Comparison of ENCODE assay signal across 25 cellular contexts in the genomic region with DNA sequence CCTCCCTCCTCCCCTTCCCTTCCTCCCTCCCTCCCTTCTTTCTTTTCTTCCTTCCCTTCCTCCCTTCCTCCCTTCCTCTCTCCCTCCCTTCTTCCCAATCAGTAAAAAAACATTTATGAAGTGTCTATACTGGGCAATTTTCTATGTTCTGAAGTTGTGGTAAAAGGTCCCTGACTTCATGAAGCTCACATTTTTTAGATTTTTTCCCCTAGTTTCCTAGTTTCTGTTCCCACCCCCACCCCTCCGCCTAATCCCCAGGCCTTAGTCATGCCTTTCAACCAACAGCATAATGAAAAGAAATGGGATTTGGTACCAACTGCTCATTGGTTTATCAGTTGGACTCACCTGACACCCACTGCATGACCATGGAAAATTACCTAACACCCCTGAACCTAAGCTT.
"Had no signal": no experiment of that assay in that cellular context is flagged by ENCODE, and none has a peak within 500 bp of the region (broad histone marks: within the 10 kb centered on the region; RNA-seq: fewer than 3 reads in every experiment).

No MANE protein-coding gene starts in this region.

- H3K27me3 ChIP-seq: hepatocyte, pancreas, right atrium auricular region, spleen, testis, transverse colon had no signal

- H3K27ac Mint-ChIP-seq: activated B cell treated with CpG ODN at 0.5 μM for 24 hours; activated CD8-positive, alpha-beta T cell treated with anti-CD3 and anti-CD28 coated beads for 36 hours; activated naive CD4-positive, alpha-beta T cell treated with anti-CD3 and anti-CD28 coated beads, Interleukin-2, amount 50 U/mL, for 24 hours; activated T-helper 2 cell treated with anti-CD3 and anti-CD28 coated beads, Interferon-gamma antibody, Interleukin-2, Interleukin-4, amounts not matched to agents 10 μg/mL and 5 μg/mL and 100 μg/mL, durations not matched to agents 14 hours and 24 hours and 36 hours; memory B cell; naive thymus-derived CD8-positive, alpha-beta T cell; T-cell; T-helper 2 cell treated with Interferon-gamma antibody and Interleukin-4, amounts not matched to agents 5 μg/mL and 100 μg/mL, for 36 hours had no signal

- H3K36me3 Mint-ChIP-seq: activated naive CD4-positive, alpha-beta T cell treated with anti-CD3 and anti-CD28 coated beads, Interleukin-2, amount 50 U/mL, for 24 hours; memory B cell; naive thymus-derived CD8-positive, alpha-beta T cell; T-cell had no signal

- H3K4me3 ChIP-seq: hepatocyte, pancreas, psoas muscle, right atrium auricular region, spleen, testis, transverse colon had no signal

- H3K4me1 ChIP-seq: pancreas, psoas muscle, right atrium auricular region, spleen, testis, transverse colon had no signal

- H3K9me3 ChIP-seq: pancreas, right atrium auricular region, testis, transverse colon had no signal

- DNase-seq: activated B cell treated with CpG ODN at 0.5 μM for 24 hours; activated CD4-positive, alpha-beta T cell treated with anti-CD3 and anti-CD28 coated beads, Interleukin-2, amount 50 U/mL, for 1 hour; activated CD8-positive, alpha-beta T cell treated with anti-CD3 and anti-CD28 coated beads for 36 hours; activated T-cell treated with anti-CD3 and anti-CD28 coated beads, Interleukin-2, amount 50 U/mL, for 4 hours; dermis blood vessel endothelial cell; effector CD4-positive, alpha-beta T cell; glutamatergic neuron; kidney; naive thymus-derived CD8-positive, alpha-beta T cell; nucleus accumbens; pancreas; psoas muscle; spleen; stimulated activated naive CD4-positive, alpha-beta T cell treated with Interleukin-2 at 50 U/mL for 16 hours; T-cell; testis; transverse colon had no signal

- H3K9me3 Mint-ChIP-seq: activated B cell treated with CpG ODN at 0.5 μM for 24 hours; activated naive CD4-positive, alpha-beta T cell treated with anti-CD3 and anti-CD28 coated beads, Interleukin-2, amount 50 U/mL, for 24 hours; neural crest cell had no signal

- H3K27ac ChIP-seq: hepatocyte, pancreas, psoas muscle, right atrium auricular region, spleen, testis, transverse colon had no signal

- H3K79me2 ChIP-seq: hepatocyte had no signal

- H3K4me2 ChIP-seq: hepatocyte had no signal

- H3K27me3 Mint-ChIP-seq: activated B cell treated with CpG ODN at 0.5 μM for 24 hours; activated CD8-positive, alpha-beta T cell treated with anti-CD3 and anti-CD28 coated beads for 36 hours; activated naive CD4-positive, alpha-beta T cell treated with anti-CD3 and anti-CD28 coated beads, Interleukin-2, amount 50 U/mL, for 24 hours; central memory CD8-positive, alpha-beta T cell; memory B cell; naive thymus-derived CD8-positive, alpha-beta T cell; T-cell had no signal

- H3K36me3 ChIP-seq: pancreas, right atrium auricular region, spleen, transverse colon had no signal

- H3K4me1 Mint-ChIP-seq: activated B cell treated with CpG ODN at 0.5 μM for 24 hours; activated naive CD4-positive, alpha-beta T cell treated with anti-CD3 and anti-CD28 coated beads, Interleukin-2, amount 50 U/mL, for 24 hours; central memory CD8-positive, alpha-beta T cell; memory B cell; naive thymus-derived CD8-positive, alpha-beta T cell; neural crest cell; T-cell had no signal

- H2AFZ ChIP-seq: hepatocyte had no signal

- H3K4me3 Mint-ChIP-seq: activated B cell treated with CpG ODN at 0.5 μM for 24 hours; activated CD8-positive, alpha-beta T cell treated with anti-CD3 and anti-CD28 coated beads for 36 hours; activated naive CD4-positive, alpha-beta T cell treated with anti-CD3 and anti-CD28 coated beads, Interleukin-2, amount 50 U/mL, for 24 hours; activated T-cell treated with anti-CD3 and anti-CD28 coated beads, Interleukin-2, amount 50 U/mL, for 4 hours; central memory CD8-positive, alpha-beta T cell; memory B cell; naive thymus-derived CD8-positive, alpha-beta T cell; neural crest cell; T-cell; T-helper 2 cell treated with Interferon-gamma antibody and Interleukin-4, amounts not matched to agents 5 μg/mL and 100 μg/mL, for 36 hours had no signal

- ATAC-seq: activated CD8-positive, alpha-beta T cell treated with anti-CD3 and anti-CD28 coated beads for 36 hours; activated T-cell treated with anti-CD3 and anti-CD28 coated beads, Interleukin-2, amount 50 U/mL, for 4 hours; naive thymus-derived CD8-positive, alpha-beta T cell; pancreas; psoas muscle; T-cell had no signal
